Comparison of ENCODE assay signal across 1 cellular context in genomic region chr2:105604938-105605337, GRCh38.
TF ChIP-seq lines count a peak whose summit lies in the region.

No MANE protein-coding gene starts in this region.

TF ChIP-seq in K562, 482 proteins besides CTCF, POLR2A, EP300 and RAD21:
- TF ChIP-seq GTF3C2 (IDR thresholded peaks at IDR 0.05; ENCODE audit: borderline replicate concordance, extremely low read depth, insufficient read length) (no peak), CHD2 (IDR thresholded peaks at IDR 0.05; ENCODE audit: low read depth, low read length) (no peak), SMAD3 (CRISPR knock-in tag; conservative IDR thresholded peaks at IDR 0.05) (no peak), PPARD (CRISPR knock-in tag; IDR thresholded peaks at IDR 0.05) (no peak), ZNF583 (CRISPR knock-in tag; IDR thresholded peaks at IDR 0.05) (no peak), ZNF766 (CRISPR knock-in tag; conservative IDR thresholded peaks at IDR 0.05) (0 out of 2 replicates have a peak, but pooled peaks have one; percentile 24), MAX (CRISPR knock-in tag; IDR thresholded peaks at IDR 0.05) (no peak), NR2C2 (CRISPR knock-in tag; IDR thresholded peaks at IDR 0.05) (no peak), NR2C2 (tag; IDR thresholded peaks at IDR 0.05) (no peak)
